In the genomic region with DNA sequence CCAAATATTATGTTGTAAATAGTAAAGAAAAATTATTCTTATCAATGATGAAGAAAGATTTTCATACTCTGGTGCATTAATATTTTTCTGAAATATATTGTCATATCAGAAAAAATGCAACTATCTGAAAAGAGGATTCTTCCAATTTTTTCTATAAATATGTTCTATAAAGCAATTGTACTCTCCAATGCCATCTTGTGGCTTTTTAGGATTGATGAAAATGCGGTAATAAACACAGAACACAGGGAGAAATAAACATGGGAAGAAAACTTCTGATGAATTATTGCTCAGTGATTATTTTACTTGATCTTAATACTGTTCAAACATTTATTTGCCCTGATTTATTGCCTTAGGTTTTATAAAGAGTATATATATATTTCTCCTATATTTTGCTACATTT, we compare ENCODE assay signal across 2 cellular contexts.
TF ChIP-seq lines count a peak whose summit lies in the region.

No MANE protein-coding gene starts in this region.

TF ChIP-seq in IMR-90, 13 proteins besides CTCF, POLR2A, EP300 and RAD21 (continued from another document):
- TF ChIP-seq, protein P1, sequence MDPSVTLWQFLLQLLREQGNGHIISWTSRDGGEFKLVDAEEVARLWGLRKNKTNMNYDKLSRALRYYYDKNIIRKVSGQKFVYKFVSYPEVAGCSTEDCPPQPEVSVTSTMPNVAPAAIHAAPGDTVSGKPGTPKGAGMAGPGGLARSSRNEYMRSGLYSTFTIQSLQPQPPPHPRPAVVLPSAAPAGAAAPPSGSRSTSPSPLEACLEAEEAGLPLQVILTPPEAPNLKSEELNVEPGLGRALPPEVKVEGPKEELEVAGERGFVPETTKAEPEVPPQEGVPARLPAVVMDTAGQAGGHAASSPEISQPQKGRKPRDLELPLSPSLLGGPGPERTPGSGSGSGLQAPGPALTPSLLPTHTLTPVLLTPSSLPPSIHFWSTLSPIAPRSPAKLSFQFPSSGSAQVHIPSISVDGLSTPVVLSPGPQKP (IDR thresholded peaks at IDR 0.05; ENCODE audit: borderline replicate concordance, low read depth, low read length) = no peak
- TF ChIP-seq SMC3 (IDR thresholded peaks at IDR 0.05; ENCODE audit: low read depth, low read length) = no peak
- TF ChIP-seq CEBPB (IDR thresholded peaks at IDR 0.05; ENCODE audit: low read depth, low read length) = no peak
- TF ChIP-seq CHD1 (IDR thresholded peaks at IDR 0.05; ENCODE audit: low read depth, low read length) = no peak
- TF ChIP-seq BHLHE40 (IDR thresholded peaks at IDR 0.05; ENCODE audit: low read depth, low read length) = no peak
- TF ChIP-seq MAZ (IDR thresholded peaks at IDR 0.05; ENCODE audit: borderline replicate concordance, low read depth, low read length) = no peak
- TF ChIP-seq, protein P2, sequence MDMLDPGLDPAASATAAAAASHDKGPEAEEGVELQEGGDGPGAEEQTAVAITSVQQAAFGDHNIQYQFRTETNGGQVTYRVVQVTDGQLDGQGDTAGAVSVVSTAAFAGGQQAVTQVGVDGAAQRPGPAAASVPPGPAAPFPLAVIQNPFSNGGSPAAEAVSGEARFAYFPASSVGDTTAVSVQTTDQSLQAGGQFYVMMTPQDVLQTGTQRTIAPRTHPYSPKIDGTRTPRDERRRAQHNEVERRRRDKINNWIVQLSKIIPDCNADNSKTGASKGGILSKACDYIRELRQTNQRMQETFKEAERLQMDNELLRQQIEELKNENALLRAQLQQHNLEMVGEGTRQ (IDR thresholded peaks at IDR 0.05; ENCODE audit: low read depth, low read length) = no peak
- no peak for TF ChIP-seq MXI1 (IDR thresholded peaks at IDR 0.05; ENCODE audit: borderline replicate concordance, low read depth, low read length)

TF ChIP-seq in neural cell, 6 proteins besides CTCF, POLR2A, EP300 and RAD21 (continued from another document):
- TF ChIP-seq, protein P3, sequence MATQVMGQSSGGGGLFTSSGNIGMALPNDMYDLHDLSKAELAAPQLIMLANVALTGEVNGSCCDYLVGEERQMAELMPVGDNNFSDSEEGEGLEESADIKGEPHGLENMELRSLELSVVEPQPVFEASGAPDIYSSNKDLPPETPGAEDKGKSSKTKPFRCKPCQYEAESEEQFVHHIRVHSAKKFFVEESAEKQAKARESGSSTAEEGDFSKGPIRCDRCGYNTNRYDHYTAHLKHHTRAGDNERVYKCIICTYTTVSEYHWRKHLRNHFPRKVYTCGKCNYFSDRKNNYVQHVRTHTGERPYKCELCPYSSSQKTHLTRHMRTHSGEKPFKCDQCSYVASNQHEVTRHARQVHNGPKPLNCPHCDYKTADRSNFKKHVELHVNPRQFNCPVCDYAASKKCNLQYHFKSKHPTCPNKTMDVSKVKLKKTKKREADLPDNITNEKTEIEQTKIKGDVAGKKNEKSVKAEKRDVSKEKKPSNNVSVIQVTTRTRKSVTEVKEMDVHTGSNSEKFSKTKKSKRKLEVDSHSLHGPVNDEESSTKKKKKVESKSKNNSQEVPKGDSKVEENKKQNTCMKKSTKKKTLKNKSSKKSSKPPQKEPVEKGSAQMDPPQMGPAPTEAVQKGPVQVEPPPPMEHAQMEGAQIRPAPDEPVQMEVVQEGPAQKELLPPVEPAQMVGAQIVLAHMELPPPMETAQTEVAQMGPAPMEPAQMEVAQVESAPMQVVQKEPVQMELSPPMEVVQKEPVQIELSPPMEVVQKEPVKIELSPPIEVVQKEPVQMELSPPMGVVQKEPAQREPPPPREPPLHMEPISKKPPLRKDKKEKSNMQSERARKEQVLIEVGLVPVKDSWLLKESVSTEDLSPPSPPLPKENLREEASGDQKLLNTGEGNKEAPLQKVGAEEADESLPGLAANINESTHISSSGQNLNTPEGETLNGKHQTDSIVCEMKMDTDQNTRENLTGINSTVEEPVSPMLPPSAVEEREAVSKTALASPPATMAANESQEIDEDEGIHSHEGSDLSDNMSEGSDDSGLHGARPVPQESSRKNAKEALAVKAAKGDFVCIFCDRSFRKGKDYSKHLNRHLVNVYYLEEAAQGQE (IDR thresholded peaks at IDR 0.05; ENCODE audit: borderline replicate concordance) = no peak
- TF ChIP-seq SMC3 (conservative IDR thresholded peaks at IDR 0.05; ENCODE audit: poor library complexity) (no peak), TAF1 (IDR thresholded peaks at IDR 0.05; ENCODE audit: low read depth) (no peak), MXI1 (conservative IDR thresholded peaks at IDR 0.05; ENCODE audit: poor library complexity, severe bottlenecking) (no peak)
TF ChIP-seq in neural cell: peak in this region for 0.
